Comparison of ENCODE assay signal across 8 cellular contexts in genomic region chr22:22720724-22721261, GRCh38.
DNase-seq lines count a peak whose midpoint lies in the region; ATAC-seq and TF ChIP-seq lines count a peak whose summit lies in the region.

No MANE protein-coding gene starts in this region.

- H3K36me3 ChIP-seq in SU-DHL-6 (ENCODE audit: low read length) (no peaks in the 10 kb centered on the region), lung (ENCODE audit: control insufficient read depth in 2 of 2, insufficient read depth in 2 of 2, low read length in 2 of 2) (no peaks in the 10 kb centered on the region)

- H3F3A ChIP-seq in SU-DHL-6 (ENCODE audit: insufficient read depth), result peaks cover 3% of the 10 kb centered on the region; the same call in 1 of the 2 replicates

- H3K4me1 ChIP-seq in lung (ENCODE audit: control insufficient read depth in 2 of 2, insufficient read depth in 2 of 2, low read length in 2 of 2), result no peaks in the 10 kb centered on the region

- H3K4me3 ChIP-seq in SU-DHL-6 (ENCODE audit: insufficient read depth, low read length, poor library complexity, severe bottlenecking) (peak overlapping the region; percentile 30), lung (no peak overlapping the region)

- H3K9ac ChIP-seq in SU-DHL-6 (ENCODE audit: low read length), result peak overlapping the region; percentile 54

- no peaks in the 10 kb centered on the region for H3K9me2 ChIP-seq in SU-DHL-6 (replicated peaks; ENCODE audit: insufficient read depth, low read length)

- H4K20me1 ChIP-seq in SU-DHL-6 (ENCODE audit: low read depth, low read length), result no peaks in the 10 kb centered on the region

- H3K9me3 ChIP-seq in SU-DHL-6 (ENCODE audit: insufficient read depth, low read length), result no peaks in the 10 kb centered on the region
- H3K9me3 ChIP-seq in lung (ENCODE audit: control insufficient read depth in 2 of 2, insufficient read depth in 1 of 2, low read length in 1 of 2), result no peaks in the 10 kb centered on the region

- TF ChIP-seq CTCF in SU-DHL-6 (IDR thresholded peaks at IDR 0.05; ENCODE audit: insufficient read depth, low read length, poor library complexity, severe bottlenecking) (no peak), lung (IDR thresholded peaks at IDR 0.05; ENCODE audit: control extremely low read depth, extremely low read depth) (no peak)

- peak overlapping the region; percentile 84 for H3K27ac ChIP-seq in SU-DHL-6 (ENCODE audit: low read depth, low read length)
- H3K27ac ChIP-seq in lung (ENCODE audit: low read depth in 1 of 2, low read length in 1 of 2), result peak overlapping the region in 1 of 2 donors; percentile 73

- DNase-seq in lung (ENCODE audit: low spot score) (no peak), NCI-H2196 treated with DMSO at 0.1 percent for 48 hours (lab: John Stamatoyannopoulos, UW; ENCODE audit: unreplicated experiment) (no peak), amniotic stem cell (lab: John Stamatoyannopoulos, UW) (no peak), NCI-H2081 treated with DMSO at 0.1 percent for 48 hours (lab: John Stamatoyannopoulos, UW) (no peak), cortex of kidney (lab: John Stamatoyannopoulos, UW) (no peak)

- 56 to 63% methylated on average over 6 of the region's 6 CpGs for WGBS in lung, 2 donors

- no peaks in the 10 kb centered on the region for H3K27me3 ChIP-seq in SU-DHL-6 (ENCODE audit: low read length)
- no peaks in the 10 kb centered on the region for H3K27me3 ChIP-seq in lung (ENCODE audit: control insufficient read depth, insufficient read depth)

- H2AFZ ChIP-seq in SU-DHL-6 (ENCODE audit: low read depth, low read length, severe bottlenecking), result peak overlapping the region; percentile 88

- peak overlapping the region; percentile 64 for H3K4me2 ChIP-seq in SU-DHL-6 (ENCODE audit: low read depth, low read length, poor library complexity, severe bottlenecking)

- ATAC-seq in GM18520 (IDR thresholded peaks at IDR 0.05; ENCODE audit: unreplicated experiment) (peak; percentile 58), HG02642 (IDR thresholded peaks at IDR 0.05; ENCODE audit: poor library complexity, unreplicated experiment) (peak; percentile 78), lung (ENCODE audit: insufficient read depth, low FRiP score) (peak; percentile 27)

- H3K79me2 ChIP-seq in SU-DHL-6 (ENCODE audit: insufficient read depth, low read length), result no peaks in the 10 kb centered on the region

Comparison
In these comparisons a context has a peak if more than half of its experiments do, and no peak if none do; other contexts are left out.
1. ATAC-seq: peak in every context shown above with its lines; median percentile 78 in HG02642; 58 in GM18520; 27 in lung.